ENCODE assay signal across 18 cellular contexts in the genomic region with DNA sequence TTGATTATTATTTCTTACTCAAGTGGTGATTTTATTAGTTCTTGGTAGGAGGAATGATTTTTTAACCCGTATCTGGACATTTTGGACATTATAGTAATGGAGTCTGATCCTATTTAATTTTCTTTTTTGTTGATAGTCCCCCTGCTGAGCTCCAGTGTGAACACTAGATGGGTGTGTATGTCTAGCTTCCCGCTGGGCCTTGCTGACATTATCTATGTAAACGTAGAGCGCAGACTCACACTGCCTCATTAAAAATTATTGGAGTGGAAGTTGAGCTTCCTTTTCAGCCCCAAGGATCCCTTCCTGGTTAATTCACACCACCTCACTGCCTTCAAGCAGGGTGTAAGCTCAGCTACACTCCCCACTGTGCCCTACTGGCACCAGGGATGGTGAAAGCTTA.
DNase-seq lines count a peak whose midpoint lies in the region; ATAC-seq and TF ChIP-seq lines count a peak whose summit lies in the region.
"Had no signal": no experiment of that assay in that cellular context is flagged by ENCODE, and none has a peak within 500 bp of the region (broad histone marks: within the 10 kb centered on the region; RNA-seq: fewer than 3 reads in every experiment).

No MANE protein-coding gene starts in this region.

- DNase-seq in NCI-H510A treated with DMSO at 0.1 percent for 48 hours (lab: John Stamatoyannopoulos, UW) (peak; percentile 28), NCI-H510A (lab: John Stamatoyannopoulos, UW) (no peak), NCI-H748 treated with DMSO at 0.1 percent for 48 hours (lab: John Stamatoyannopoulos, UW) (peak; percentile 13), mucosa of descending colon (peak in 2 of 3 donors; percentile 23 to 28), GM23248 (no peak)
- DNase-seq in CD4-positive, alpha-beta T cell: no peak
- DNase-seq in activated CD8-positive, alpha-beta memory T cell treated with anti-CD3 and anti-CD28 coated beads, Interleukin-2, amount 10 ng/mL, durations not matched to agents 7 days and 5 days: no peak
- DNase-seq: C1 segment of cervical spinal cord, GDM1, NCI-H1105, NCI-H2029, NCI-H524 treated with DMSO at 0.1 percent for 48 hours, T-helper 17 cell had no signal

- H3K36me3 Mint-ChIP-seq in CD4-positive, alpha-beta T cell (ENCODE audit: low read depth): no peaks in the 10 kb centered on the region
- no peaks in the 10 kb centered on the region for H3K36me3 Mint-ChIP-seq in activated CD8-positive, alpha-beta memory T cell treated with anti-CD3 and anti-CD28 coated beads, Interleukin-2, amount 10 ng/mL, durations not matched to agents 7 days and 5 days

- H3K9me3 Mint-ChIP-seq in CD4-positive, alpha-beta T cell: no peaks in the 10 kb centered on the region
- no peaks in the 10 kb centered on the region for H3K9me3 Mint-ChIP-seq in activated CD8-positive, alpha-beta memory T cell treated with anti-CD3 and anti-CD28 coated beads, Interleukin-2, amount 10 ng/mL, durations not matched to agents 7 days and 5 days (ENCODE audit: low read depth)

- no peak for TF ChIP-seq CTCF in HEK293 (tag by site-specific recombination; IDR thresholded peaks at IDR 0.05)
- TF ChIP-seq CTCF in mucosa of descending colon (IDR thresholded peaks at IDR 0.05): no peak
- no peak for TF ChIP-seq CTCF in CD4-positive, alpha-beta T cell (IDR thresholded peaks at IDR 0.05)

- no peaks in the 10 kb centered on the region for H3K9me2 ChIP-seq in GM23248 (ENCODE audit: insufficient read depth)

- H3K9ac ChIP-seq in GM23248: no peak overlapping the region
- H3K9ac ChIP-seq: KMS-11 had no signal

- 77 to 78% methylated on average over 4 of the region's 4 CpGs for WGBS in GM23248 (ENCODE audit: low coverage in 1 of 2, low lambda C conversion rate in 2 of 2, missing lambda C conversion rate in 2 of 2), 2 experiments

- no peak overlapping the region for H3K4me3 Mint-ChIP-seq in CD4-positive, alpha-beta T cell
- no peak overlapping the region for H3K4me3 Mint-ChIP-seq in activated CD8-positive, alpha-beta memory T cell treated with anti-CD3 and anti-CD28 coated beads, Interleukin-2, amount 10 ng/mL, durations not matched to agents 7 days and 5 days
- H3K4me3 Mint-ChIP-seq: T-helper 17 cell had no signal

- no peaks in the 10 kb centered on the region for H3K36me3 ChIP-seq in HEK293 (ENCODE audit: control insufficient read depth in 2 of 2, insufficient read depth in 1 of 2, low read length in 2 of 2)
- H3K36me3 ChIP-seq in mucosa of descending colon (ENCODE audit: low read depth): no peaks in the 10 kb centered on the region
- H3K36me3 ChIP-seq in GM23248 (ENCODE audit: low read depth): no peaks in the 10 kb centered on the region

- peaks cover 4% of the 10 kb centered on the region for H3K27me3 Mint-ChIP-seq in CD4-positive, alpha-beta T cell
- no peaks in the 10 kb centered on the region for H3K27me3 Mint-ChIP-seq in activated CD8-positive, alpha-beta memory T cell treated with anti-CD3 and anti-CD28 coated beads, Interleukin-2, amount 10 ng/mL, durations not matched to agents 7 days and 5 days

- H3K4me1 ChIP-seq in HEK293 (ENCODE audit: control insufficient read depth, insufficient read depth, low read length) (no peaks in the 10 kb centered on the region), mucosa of descending colon (ENCODE audit: low read depth) (no peaks in the 10 kb centered on the region), GM23248 (ENCODE audit: insufficient read depth) (peaks cover 6% of the 10 kb centered on the region)

- H4K20me1 ChIP-seq in GM23248 (ENCODE audit: insufficient read depth): no peaks in the 10 kb centered on the region

- in situ Hi-C loops in GM23248 (cut with MboI): no loop called here

- POLR2A ChIA-PET in HEK293 (lab: Yijun Ruan, JAX): no interaction called here
- POLR2A ChIA-PET in CD4-positive, alpha-beta T cell (lab: Charles Lee): no interaction called here

- peak; percentile 83 for ATAC-seq in mucosa of descending colon
- ATAC-seq in CD4-positive, alpha-beta T cell (ENCODE audit: poor library complexity): no peak
- no peak for ATAC-seq in activated CD8-positive, alpha-beta memory T cell treated with anti-CD3 and anti-CD28 coated beads, Interleukin-2, amount 10 ng/mL, durations not matched to agents 7 days and 5 days
- ATAC-seq: GM12878, HepG2, T-helper 17 cell had no signal

- intact Hi-C loops in mucosa of descending colon (cut with DNase I, micrococcal nuclease): no loop called here
- intact Hi-C loops in CD4-positive, alpha-beta T cell (cut with DNase I, micrococcal nuclease): no loop called here

- H3K27ac ChIP-seq in HEK293 (ENCODE audit: extremely low read depth, low read depth, low read length) (no peak overlapping the region), GM23248 (no peak overlapping the region)
- no peak overlapping the region for H3K27ac ChIP-seq in CD4-positive, alpha-beta T cell (ENCODE audit: low read depth, low read length)
- H3K27ac ChIP-seq: KMS-11, RWPE1 had no signal

- H3K4me3 ChIP-seq in HEK293 (ENCODE audit: low read depth, low read length): no peak overlapping the region
- no peak overlapping the region for H3K4me3 ChIP-seq in mucosa of descending colon
- no peak overlapping the region for H3K4me3 ChIP-seq in GM23248
- H3K4me3 ChIP-seq: GM12878 had no signal

- H3K9me3 ChIP-seq in HEK293 (ENCODE audit: control insufficient read depth, insufficient read depth, low read depth, low read length): no peaks in the 10 kb centered on the region
- no peaks in the 10 kb centered on the region for H3K9me3 ChIP-seq in mucosa of descending colon
- H3K9me3 ChIP-seq in GM23248 (ENCODE audit: low read depth): no peaks in the 10 kb centered on the region
- H3K9me3 ChIP-seq in CD4-positive, alpha-beta T cell (ENCODE audit: control insufficient read depth, low read length): no peaks in the 10 kb centered on the region

- no peaks in the 10 kb centered on the region for H3K79me2 ChIP-seq in GM23248 (ENCODE audit: insufficient read depth)

- no peak overlapping the region for H3K27ac Mint-ChIP-seq in CD4-positive, alpha-beta T cell
- no peak overlapping the region for H3K27ac Mint-ChIP-seq in activated CD8-positive, alpha-beta memory T cell treated with anti-CD3 and anti-CD28 coated beads, Interleukin-2, amount 10 ng/mL, durations not matched to agents 7 days and 5 days
- H3K27ac Mint-ChIP-seq: T-helper 17 cell had no signal

- no peaks in the 10 kb centered on the region for H3K4me1 Mint-ChIP-seq in CD4-positive, alpha-beta T cell (ENCODE audit: low read depth)
- no peaks in the 10 kb centered on the region for H3K4me1 Mint-ChIP-seq in activated CD8-positive, alpha-beta memory T cell treated with anti-CD3 and anti-CD28 coated beads, Interleukin-2, amount 10 ng/mL, durations not matched to agents 7 days and 5 days
- H3K4me1 Mint-ChIP-seq: T-helper 17 cell had no signal

- H3K27me3 ChIP-seq in GM23248 (replicated peaks; ENCODE audit: insufficient read depth): no peaks in the 10 kb centered on the region
- H3K27me3 ChIP-seq in CD4-positive, alpha-beta T cell (ENCODE audit: control insufficient read depth, insufficient read depth, low read length): no peaks in the 10 kb centered on the region

- no peak overlapping the region for H2AFZ ChIP-seq in GM23248

- CTCF ChIA-PET in HEK293 (lab: Yijun Ruan, JAX): no interaction called here
- CTCF ChIA-PET in CD4-positive, alpha-beta T cell (lab: Charles Lee): no interaction called here
- CTCF ChIA-PET in activated CD8-positive, alpha-beta memory T cell treated with anti-CD3 and anti-CD28 coated beads, Interleukin-2, amount 10 ng/mL, durations not matched to agents 7 days and 5 days (lab: Charles Lee): no interaction called here

- peaks cover 6% of the 10 kb centered on the region for H3F3A ChIP-seq in GM23248 (ENCODE audit: insufficient read depth)

- no peak overlapping the region for H3K4me2 ChIP-seq in GM23248 (ENCODE audit: unreplicated experiment)
- H3K4me2 ChIP-seq: KMS-11 had no signal

TF ChIP-seq in HEK293, 187 proteins besides CTCF, POLR2A, EP300 and RAD21:
- TF ChIP-seq ZNF654 (tag by site-specific recombination; IDR thresholded peaks at IDR 0.05; ENCODE audit: low read depth) (0 out of 2 replicates have a peak, but pooled peaks have one; percentile 4), ZFP3 (tag by site-specific recombination; IDR thresholded peaks at IDR 0.05; ENCODE audit: low read depth) (no peak)
- TF ChIP-seq, protein P1, sequence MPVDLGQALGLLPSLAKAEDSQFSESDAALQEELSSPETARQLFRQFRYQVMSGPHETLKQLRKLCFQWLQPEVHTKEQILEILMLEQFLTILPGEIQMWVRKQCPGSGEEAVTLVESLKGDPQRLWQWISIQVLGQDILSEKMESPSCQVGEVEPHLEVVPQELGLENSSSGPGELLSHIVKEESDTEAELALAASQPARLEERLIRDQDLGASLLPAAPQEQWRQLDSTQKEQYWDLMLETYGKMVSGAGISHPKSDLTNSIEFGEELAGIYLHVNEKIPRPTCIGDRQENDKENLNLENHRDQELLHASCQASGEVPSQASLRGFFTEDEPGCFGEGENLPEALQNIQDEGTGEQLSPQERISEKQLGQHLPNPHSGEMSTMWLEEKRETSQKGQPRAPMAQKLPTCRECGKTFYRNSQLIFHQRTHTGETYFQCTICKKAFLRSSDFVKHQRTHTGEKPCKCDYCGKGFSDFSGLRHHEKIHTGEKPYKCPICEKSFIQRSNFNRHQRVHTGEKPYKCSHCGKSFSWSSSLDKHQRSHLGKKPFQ (tag by site-specific recombination; IDR thresholded peaks at IDR 0.05): peak; percentile 66

Comparison
In these comparisons a context has a peak if more than half of its experiments do, and no peak if none do; other contexts are left out.
1. DNase-seq: peak in NCI-H510A treated with DMSO at 0.1 percent for 48 hours (single experiment), NCI-H748 treated with DMSO at 0.1 percent for 48 hours (single experiment) and mucosa of descending colon (2 of 3); none in NCI-H510A (single experiment), GM23248 (single experiment), CD4-positive, alpha-beta T cell (0 of 10) and activated CD8-positive, alpha-beta memory T cell treated with anti-CD3 and anti-CD28 coated beads, Interleukin-2, amount 10 ng/mL, durations not matched to agents 7 days and 5 days (single experiment).